In genomic region chr9:36036253-36036779, GRCh38 we compare ENCODE assay signal across 8 cellular contexts. TPM values are rescaled to one million over a fixed set of nuclear protein-coding genes. Genes with fewer than 3 reads are reported as not detected.
DNase-seq lines count a peak whose midpoint lies in the region; TF ChIP-seq lines count a peak whose summit lies in the region.

No MANE protein-coding gene starts in this region.

- H3K27me3 ChIP-seq in Peyer's patch (no peaks in the 10 kb centered on the region), esophagus squamous epithelium (peaks cover 0 to 6% (median 0%) of the 10 kb centered on the region in 4 donors), parathyroid adenoma (ENCODE audit: control insufficient read depth, insufficient read depth, low read length) (no peaks in the 10 kb centered on the region)

- H3K27ac ChIP-seq in Peyer's patch, result peak overlapping the region in 3 of 4 donors; percentile 76 to 82 (median 79)
- H3K27ac ChIP-seq in esophagus squamous epithelium, result peak overlapping the region in 2 of 4 donors; percentile 88 to 92
- H3K27ac ChIP-seq in parathyroid adenoma, result no peak overlapping the region

- H3K9ac ChIP-seq in ES-I3 (ENCODE audit: low read depth, low read length), result peak overlapping the region; percentile 69
- H3K9ac ChIP-seq in parathyroid adenoma, result no peak overlapping the region

- TF ChIP-seq CTCF in Peyer's patch (IDR thresholded peaks at IDR 0.05) (no peak), esophagus squamous epithelium (IDR thresholded peaks at IDR 0.05) (no peak), parathyroid adenoma (IDR thresholded peaks at IDR 0.05) (no peak)

- intact Hi-C loops in esophagus squamous epithelium (cut with DNase I) (no loop called here), posterior cingulate gyrus (cut with DNase I) (no loop called here)

- H3K4me2 ChIP-seq in parathyroid adenoma (ENCODE audit: low read length), result peak overlapping the region; percentile 98

- TF ChIP-seq POLR2A in Peyer's patch (IDR thresholded peaks at IDR 0.05), result no peak
- no peak for TF ChIP-seq POLR2A in esophagus squamous epithelium (IDR thresholded peaks at IDR 0.05)

- H2AFZ ChIP-seq in parathyroid adenoma, result peak overlapping the region; percentile 74

- no peaks in the 10 kb centered on the region for H3K79me2 ChIP-seq in parathyroid adenoma

- H3K4me3 ChIP-seq in Peyer's patch, result peak overlapping the region; percentile 80 to 99 (median 90)
- H3K4me3 ChIP-seq in esophagus squamous epithelium, result peak overlapping the region; percentile 64 to 91 (median 84)
- H3K4me3 ChIP-seq in parathyroid adenoma (ENCODE audit: low read depth, low read length), result peak overlapping the region; percentile 84

- H3K9me3 ChIP-seq in ES-I3 (ENCODE audit: control insufficient read depth, insufficient read depth, low read length) (no peaks in the 10 kb centered on the region), Peyer's patch (no peaks in the 10 kb centered on the region), esophagus squamous epithelium (no peaks in the 10 kb centered on the region), parathyroid adenoma (ENCODE audit: control insufficient read depth, low read length) (no peaks in the 10 kb centered on the region)

- no peaks in the 10 kb centered on the region for H3K36me3 ChIP-seq in ES-I3 (ENCODE audit: insufficient read depth, low read length)
- no peaks in the 10 kb centered on the region for H3K36me3 ChIP-seq in Peyer's patch
- no peaks in the 10 kb centered on the region for H3K36me3 ChIP-seq in esophagus squamous epithelium
- no peaks in the 10 kb centered on the region for H3K36me3 ChIP-seq in parathyroid adenoma (ENCODE audit: control insufficient read depth, insufficient read depth, low read length)

- WGBS in esophagus squamous epithelium, 2 donors, result 62 to 87% methylated on average over 13 to 17 of the region's 20 CpGs

- no peak for DNase-seq in Peyer's patch
- no peak for DNase-seq in esophagus squamous epithelium (lab: John Stamatoyannopoulos, UW)
- DNase-seq in mucosa of gallbladder (ENCODE audit: low spot score), result no peak
- no peak for DNase-seq in HuH-7.5 (ENCODE audit: low spot score)
- DNase-seq in HT-29 (ENCODE audit: low spot score), result no peak
- no peak for DNase-seq in posterior cingulate gyrus

- H3K4me1 ChIP-seq in ES-I3 (ENCODE audit: insufficient read depth, low read length) (peaks cover 11% of the 10 kb centered on the region), Peyer's patch (peaks cover 0 to 15% (median 4%) of the 10 kb centered on the region in 4 donors), esophagus squamous epithelium (peaks cover 0 to 52% (median 11%) of the 10 kb centered on the region in 3 donors), parathyroid adenoma (no peaks in the 10 kb centered on the region)

RNA-seq across cellular contexts. Expression of gene RECK, which starts 0.4 kb away (rescaled TPM):
- 1 to 10 TPM; 1.9 to 8.3 (median 5.9) TPM for total RNA-seq in Peyer's patch
- total RNA-seq in esophagus squamous epithelium, result 10 to 100 TPM in 1 of 4 donors, 1 to 10 TPM in 1, under 1 TPM in 2; 0.23 to 16.2 (median 1.9) TPM
- 11.3 TPM for total RNA-seq in mucosa of gallbladder
- not detected in 2 replicates for total RNA-seq in HT-29 (2014; rRNA removed; shearing (Covaris generic))
